Comparison of ENCODE assay signal across 1 cellular context in genomic region chr7:26193432-26194206, GRCh38.
TF ChIP-seq lines count a peak whose summit lies in the region.

No MANE protein-coding gene starts in this region.

TF ChIP-seq in HEK293, 187 proteins besides CTCF, POLR2A, EP300 and RAD21 (continued from another document):
- 0 out of 2 replicates have a peak, but pooled peaks have one; percentile 42 for TF ChIP-seq ZFHX2 (tag by site-specific recombination; conservative IDR thresholded peaks at IDR 0.05)
- no peak for TF ChIP-seq HIC1 (tag by site-specific recombination; IDR thresholded peaks at IDR 0.05)
